8 cellular contexts compared by ENCODE assay signal in genomic region chr1:40315795-40316594, GRCh38. TPM values are rescaled to one million over a fixed set of nuclear protein-coding genes. Genes with fewer than 3 reads are reported as not detected.
A peak's percentile ranks its signal among the peaks of the same experiment; 100 is the strongest.
DNase-seq lines count a peak whose midpoint lies in the region; ATAC-seq and TF ChIP-seq lines count a peak whose summit lies in the region.

No MANE protein-coding gene starts in this region.

- no peaks in the 10 kb centered on the region for H3K9me3 ChIP-seq in SK-N-MC (ENCODE audit: low read depth, low read length)
- H3K9me3 ChIP-seq in right lobe of liver: no peaks in the 10 kb centered on the region

- peak; percentile 21 for ATAC-seq in activated CD4-positive, alpha-beta T cell treated with anti-CD3 and anti-CD28 coated beads for 36 hours
- ATAC-seq in right lobe of liver (peak; percentile 7 to 35 (median 27)), HG03175 (IDR thresholded peaks at IDR 0.05; ENCODE audit: unreplicated experiment) (no peak)
- peak; percentile 15 for ATAC-seq in stimulated activated naive CD8-positive, alpha-beta T cell treated with anti-CD3 and anti-CD28 coated beads, Interleukin-15, Interleukin-2, amounts not matched to agents 100 U/mL and 50 U/mL, for 24 hours

- CTCF ChIA-PET in activated CD4-positive, alpha-beta T cell treated with anti-CD3 and anti-CD28 coated beads for 36 hours (lab: Charles Lee): interaction anchor here (0.6 to 5.8 kb wide), 28 partner anchors 8 to 1099 kb away, joined by 3 to 61 read pairs (median 4); no protein-coding TSS in a partner anchor

- TF ChIP-seq POLR2A in right lobe of liver (IDR thresholded peaks at IDR 0.05): no peak

- no peaks in the 10 kb centered on the region for H3K36me3 Mint-ChIP-seq in activated CD4-positive, alpha-beta T cell treated with anti-CD3 and anti-CD28 coated beads for 36 hours (ENCODE audit: low read depth)

- peaks cover 42% of the 10 kb centered on the region for H3K4me1 Mint-ChIP-seq in activated CD4-positive, alpha-beta T cell treated with anti-CD3 and anti-CD28 coated beads for 36 hours

- intact Hi-C loops in activated CD4-positive, alpha-beta T cell treated with anti-CD3 and anti-CD28 coated beads for 36 hours (cut with DNase I, micrococcal nuclease): loop anchor here (1.0 to 5.0 kb wide), 9 partner anchors 22 to 219 kb away; partner anchors contain the start of genes PPT1 (in 1 of the 2), RLF (in 1 of the 2) and ZMPSTE24 (in 1 of the 2)
- intact Hi-C loops in right lobe of liver (cut with DNase I): loop anchor here (10.0 kb wide), 1 partner anchor 171 kb away; no protein-coding TSS in a partner anchor

- peaks cover 0 to 14% of the 10 kb centered on the region in 2 donors for H3K27me3 ChIP-seq in right lobe of liver

- H3K4me3 ChIP-seq in SK-N-MC (peak overlapping the region; percentile 38), right lobe of liver (peak overlapping the region; percentile 29 to 48 (median 35))

- peaks cover 14% of the 10 kb centered on the region for H3K27me3 Mint-ChIP-seq in activated CD4-positive, alpha-beta T cell treated with anti-CD3 and anti-CD28 coated beads for 36 hours

- 0% methylated on average over 12 of the region's 41 CpGs for WGBS in right lobe of liver (ENCODE audit: insufficient coverage, low coverage, low lambda C conversion rate, missing lambda C conversion rate)

- POLR2A ChIA-PET in activated CD4-positive, alpha-beta T cell treated with anti-CD3 and anti-CD28 coated beads for 36 hours (lab: Charles Lee): interaction anchor here (1.0 to 1.4 kb wide), 4 partner anchors 48 to 437 kb away, joined by 3 to 5 read pairs (median 4); no protein-coding TSS in a partner anchor

- H3K27ac ChIP-seq in SK-N-MC (no peak overlapping the region), right lobe of liver (no peak overlapping the region)

- DNase-seq in activated CD4-positive, alpha-beta T cell treated with anti-CD3 and anti-CD28 coated beads for 36 hours: peak; percentile 61
- DNase-seq in activated CD4-positive, alpha-beta T cell treated with anti-CD3 and anti-CD28 coated beads for 1 hour: no peak
- DNase-seq in SK-N-MC (ENCODE audit: low read depth, low spot score) (no peak), right lobe of liver (no peak), hepatic stellate cell (ENCODE audit: low spot score) (no peak)
- peak; percentile 18 for DNase-seq in central memory CD4-positive, alpha-beta T cell
- DNase-seq in stimulated activated naive CD8-positive, alpha-beta T cell treated with anti-CD3 and anti-CD28 coated beads, Interleukin-15, Interleukin-2, amounts not matched to agents 100 U/mL and 50 U/mL, for 24 hours: peak; percentile 47

- H3K9ac ChIP-seq in SK-N-MC (ENCODE audit: insufficient read length): no peak overlapping the region

- H3K36me3 ChIP-seq in SK-N-MC (ENCODE audit: insufficient read depth, low read length) (no peaks in the 10 kb centered on the region), right lobe of liver (no peaks in the 10 kb centered on the region)

- H3K4me3 Mint-ChIP-seq in activated CD4-positive, alpha-beta T cell treated with anti-CD3 and anti-CD28 coated beads for 36 hours: peak overlapping the region; percentile 72

- peaks cover 0 to 13% (median 0%) of the 10 kb centered on the region in 4 donors for H3K4me1 ChIP-seq in right lobe of liver

- peak overlapping the region; percentile 77 for H3K27ac Mint-ChIP-seq in activated CD4-positive, alpha-beta T cell treated with anti-CD3 and anti-CD28 coated beads for 36 hours

- no peaks in the 10 kb centered on the region for H3K9me3 Mint-ChIP-seq in activated CD4-positive, alpha-beta T cell treated with anti-CD3 and anti-CD28 coated beads for 36 hours (ENCODE audit: low read depth)

- no peak for TF ChIP-seq CTCF in right lobe of liver (IDR thresholded peaks at IDR 0.05)

RNA-seq across cellular contexts. Expression of gene COL9A2, which starts 1.1 kb away (rescaled TPM):
- total RNA-seq in activated CD4-positive, alpha-beta T cell treated with anti-CD3 and anti-CD28 coated beads for 36 hours: 1 to 10 TPM; 2.5 to 3.0 TPM
- total RNA-seq in right lobe of liver: under 1 TPM; 0.16 to 0.99 (median 0.46) TPM

RNA-seq across cellular contexts. Expression of gene SMAP2, which starts 57.5 kb away (rescaled TPM):
- total RNA-seq in activated CD4-positive, alpha-beta T cell treated with anti-CD3 and anti-CD28 coated beads for 36 hours: 100 to 1,000 TPM; 241 to 258 TPM
- 10 to 100 TPM; 23.7 to 41.5 (median 36.2) TPM for total RNA-seq in right lobe of liver

RNA-seq across cellular contexts. Expression of gene ZMPSTE24, which starts 58.0 kb away (rescaled TPM):
- 10 to 100 TPM; 20.7 to 23.0 TPM for total RNA-seq in activated CD4-positive, alpha-beta T cell treated with anti-CD3 and anti-CD28 coated beads for 36 hours
- total RNA-seq in right lobe of liver: 10 to 100 TPM; 21.1 to 36.9 (median 27.5) TPM

Comparison
In these comparisons a context has a peak if more than half of its experiments do, and no peak if none do; other contexts are left out.
1. DNase-seq: peak in activated CD4-positive, alpha-beta T cell treated with anti-CD3 and anti-CD28 coated beads for 36 hours (single experiment), central memory CD4-positive, alpha-beta T cell (single experiment) and stimulated activated naive CD8-positive, alpha-beta T cell treated with anti-CD3 and anti-CD28 coated beads, Interleukin-15, Interleukin-2, amounts not matched to agents 100 U/mL and 50 U/mL, for 24 hours (single experiment); none in activated CD4-positive, alpha-beta T cell treated with anti-CD3 and anti-CD28 coated beads for 1 hour (single experiment), SK-N-MC (single experiment), right lobe of liver (0 of 3) and hepatic stellate cell (single experiment).
2. RNA of gene SMAP2, which starts 57.5 kb away (total RNA-seq): 241 to 258 TPM in activated CD4-positive, alpha-beta T cell treated with anti-CD3 and anti-CD28 coated beads for 36 hours; 23.7 to 41.5 TPM in right lobe of liver; every median in the first group is over 4 times any median in the second.